In the genomic region with DNA sequence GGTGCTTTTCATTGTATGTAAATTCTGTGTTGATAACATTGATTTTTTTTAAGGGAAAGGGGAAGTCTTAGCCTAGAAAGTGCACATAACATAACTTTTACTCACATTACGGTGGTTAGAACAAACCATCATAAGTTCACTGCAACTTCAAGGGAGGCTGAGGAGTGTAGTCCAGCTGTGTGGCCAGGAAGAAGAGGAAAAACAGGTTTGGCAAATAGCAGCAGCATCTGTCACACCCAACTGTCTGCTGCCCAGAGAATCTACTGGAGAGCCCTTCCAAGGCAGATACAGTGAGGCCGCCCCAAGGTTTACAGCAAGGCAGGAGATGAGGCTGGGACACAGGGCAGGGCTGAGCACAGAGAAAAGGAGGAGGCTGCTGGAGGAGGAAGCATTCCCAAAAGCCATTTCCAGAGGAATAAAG, we compare ENCODE assay signal across 11 cellular contexts.
A peak's percentile ranks its signal among the peaks of the same experiment; 100 is the strongest.
DNase-seq lines count a peak whose midpoint lies in the region; ATAC-seq and TF ChIP-seq lines count a peak whose summit lies in the region.
"Had no signal": no experiment of that assay in that cellular context is flagged by ENCODE, and none has a peak within 500 bp of the region (broad histone marks: within the 10 kb centered on the region; RNA-seq: fewer than 3 reads in every experiment).

No MANE protein-coding gene starts in this region.

- H3K9me3 ChIP-seq in HCT116 (ENCODE audit: control insufficient read depth in 1 of 2, insufficient read depth in 1 of 2, low read depth in 1 of 2, low read length in 2 of 2) (no peaks in the 10 kb centered on the region; a peak in 1 of 4 replicates), prostate gland (no peaks in the 10 kb centered on the region)

- no peaks in the 10 kb centered on the region for H4K20me1 ChIP-seq in HCT116 (ENCODE audit: insufficient read depth)

- TF ChIP-seq CTCF in HCT116 (IDR thresholded peaks at IDR 0.05 in 2 of 3, conservative IDR thresholded peaks at IDR 0.05 in 1 of 3; ENCODE audit: borderline replicate concordance in 1 of 3, insufficient read depth in 1 of 3, low read depth in 2 of 3, low read length in 2 of 3) (no peak), prostate gland (IDR thresholded peaks at IDR 0.05) (no peak)

- POLR2A ChIA-PET in HCT116 (lab: Charles Lee): no interaction called here

- no peaks in the 10 kb centered on the region; the same call in 1 of the 2 replicates for H3K27me3 ChIP-seq in HCT116 (ENCODE audit: insufficient read depth, low read length)
- no peaks in the 10 kb centered on the region for H3K27me3 ChIP-seq in prostate gland (replicated peaks; ENCODE audit: insufficient read depth)

- H3K4me3 ChIP-seq in HCT116 (replicated peaks in 1 of 2; ENCODE audit: low read depth in 1 of 2, low read length in 2 of 2) (peak overlapping the region; percentile 20 to 49), prostate gland (no peak overlapping the region)

- BruUV-seq in HCT116 (replicated peaks; lab: Mats Ljungman, UMichigan): no TSS peak

- H3K36me3 Mint-ChIP-seq in activated naive CD8-positive, alpha-beta T cell treated with anti-CD3 and anti-CD28 coated beads for 36 hours: no peaks in the 10 kb centered on the region
- H3K36me3 Mint-ChIP-seq: CD8-positive, alpha-beta memory T cell had no signal

- H3K27me3 Mint-ChIP-seq in activated naive CD8-positive, alpha-beta T cell treated with anti-CD3 and anti-CD28 coated beads for 36 hours: peaks cover 56% of the 10 kb centered on the region

- H3K36me3 ChIP-seq in HCT116 (ENCODE audit: control insufficient read depth in 1 of 2, insufficient read depth in 2 of 2, low read length in 2 of 2): no peaks in the 10 kb centered on the region
- no peaks in the 10 kb centered on the region for H3K36me3 ChIP-seq in prostate gland

- H3K4me2 ChIP-seq in HCT116 (ENCODE audit: low read length): peak overlapping the region; percentile 90

- TF ChIP-seq POLR2A in HCT116 (IDR thresholded peaks at IDR 0.05; ENCODE audit: borderline replicate concordance, extremely low read depth, insufficient read depth, insufficient read length) (no peak), prostate gland (IDR thresholded peaks at IDR 0.05) (no peak)

- peak overlapping the region; percentile 27 for H3K27ac Mint-ChIP-seq in activated naive CD8-positive, alpha-beta T cell treated with anti-CD3 and anti-CD28 coated beads for 36 hours
- H3K27ac Mint-ChIP-seq: CD8-positive, alpha-beta memory T cell had no signal

- H3K4me3 Mint-ChIP-seq in activated naive CD8-positive, alpha-beta T cell treated with anti-CD3 and anti-CD28 coated beads for 36 hours: peak overlapping the region; percentile 42
- H3K4me3 Mint-ChIP-seq: CD8-positive, alpha-beta memory T cell had no signal

- TF ChIP-seq RAD21 in HCT116 (IDR thresholded peaks at IDR 0.05; ENCODE audit: low read depth): no peak

- RAD21 ChIA-PET in HCT116 (lab: Charles Lee; ENCODE audit: low non-redundant PET in 1 of 2, low total read pairs in 2 of 2, uncharacterized antibody in 2 of 2, unreplicated experiment in 2 of 2): no interaction called here

- H3K27ac ChIP-seq in HCT116 (ENCODE audit: low read depth, low read length): peak overlapping the region; percentile 41
- H3K27ac ChIP-seq in prostate gland: no peak overlapping the region

- H3K79me2 ChIP-seq in HCT116 (ENCODE audit: insufficient read depth, low read length): no peaks in the 10 kb centered on the region

- H3K4me1 ChIP-seq in HCT116 (ENCODE audit: control insufficient read depth in 1 of 2, insufficient read depth in 2 of 2, low read length in 2 of 2): peaks cover 25 to 27% of the 10 kb centered on the region in 2 experiments
- H3K4me1 ChIP-seq in prostate gland (replicated peaks): no peaks in the 10 kb centered on the region

- DNase-seq in COLO668 (lab: John Stamatoyannopoulos, UW; ENCODE audit: unreplicated experiment) (peak; percentile 0), HCT116 (ENCODE audit: low read depth, low spot score) (peak; percentile 61), left colon (no peak), SIG-M5 (lab: John Stamatoyannopoulos, UW) (no peak), sciatic nerve (ENCODE audit: low spot score) (no peak), prostate gland (ENCODE audit: low spot score) (no peak), UCSD-AML1 (lab: John Stamatoyannopoulos, UW; ENCODE audit: unreplicated experiment) (no peak)
- no peak for DNase-seq in activated naive CD8-positive, alpha-beta T cell treated with anti-CD3 and anti-CD28 coated beads for 36 hours
- DNase-seq: CD8-positive, alpha-beta memory T cell; NCI-H82; occipital lobe had no signal

- peaks cover 19% of the 10 kb centered on the region for H3K4me1 Mint-ChIP-seq in activated naive CD8-positive, alpha-beta T cell treated with anti-CD3 and anti-CD28 coated beads for 36 hours

- intact Hi-C loops in HCT116 (cut with micrococcal nuclease) (no loop called here), left colon (cut with DNase I, micrococcal nuclease) (no loop called here), sciatic nerve (cut with DNase I) (loop anchor here (5.0 kb wide), 1 partner anchor 577 kb away; no protein-coding TSS in a partner anchor), prostate gland (cut with DNase I) (no loop called here)

- peak overlapping the region; percentile 67 for H2AFZ ChIP-seq in HCT116 (ENCODE audit: low read depth, low read length, poor library complexity, severe bottlenecking)

- no peaks in the 10 kb centered on the region for H3K9me2 ChIP-seq in HCT116 (ENCODE audit: insufficient read depth)

- ATAC-seq in HCT116: peak; percentile 83
- ATAC-seq in left colon: peak; percentile 62
- no peak for ATAC-seq in sciatic nerve

- WGBS in prostate gland: 7% methylated on average over 2 of the region's 2 CpGs

- H3K9me3 Mint-ChIP-seq in activated naive CD8-positive, alpha-beta T cell treated with anti-CD3 and anti-CD28 coated beads for 36 hours: no peaks in the 10 kb centered on the region

- no peak overlapping the region; the same call in 1 of the 2 replicates for H3K9ac ChIP-seq in HCT116 (ENCODE audit: low read length)

- CTCF ChIA-PET in HCT116 (lab: Charles Lee): no interaction called here

TF ChIP-seq in HCT116, 20 proteins besides CTCF, POLR2A, EP300 and RAD21:
- TF ChIP-seq ZNF274 (IDR thresholded peaks at IDR 0.05; ENCODE audit: low read depth, low read length) (no peak), CBX3 (IDR thresholded peaks at IDR 0.05; ENCODE audit: low read depth) (peak; percentile 51; the same call in 1 of the 2 replicates), FOSL1 (IDR thresholded peaks at IDR 0.05; ENCODE audit: low read depth) (no peak), EZH2phosphoT487 (IDR thresholded peaks at IDR 0.05; ENCODE audit: borderline replicate concordance) (no peak), ELF1 (IDR thresholded peaks at IDR 0.05; ENCODE audit: borderline replicate concordance, low read depth) (no peak), TCF7L2 (IDR thresholded peaks at IDR 0.05; ENCODE audit: borderline replicate concordance, extremely low read depth, insufficient read depth, insufficient read length) (no peak), EZH2 (IDR thresholded peaks at IDR 0.05) (no peak), SIN3A (IDR thresholded peaks at IDR 0.05; ENCODE audit: low read depth) (no peak), YY1 (IDR thresholded peaks at IDR 0.05; ENCODE audit: extremely low read depth, insufficient replicate concordance, low read depth, low read length) (no peak), ZBTB33 (IDR thresholded peaks at IDR 0.05; ENCODE audit: extremely low read depth, insufficient replicate concordance, low read length) (no peak), SP1 (IDR thresholded peaks at IDR 0.05; ENCODE audit: low read depth) (peak; percentile 59)
- TF ChIP-seq, protein P1, sequence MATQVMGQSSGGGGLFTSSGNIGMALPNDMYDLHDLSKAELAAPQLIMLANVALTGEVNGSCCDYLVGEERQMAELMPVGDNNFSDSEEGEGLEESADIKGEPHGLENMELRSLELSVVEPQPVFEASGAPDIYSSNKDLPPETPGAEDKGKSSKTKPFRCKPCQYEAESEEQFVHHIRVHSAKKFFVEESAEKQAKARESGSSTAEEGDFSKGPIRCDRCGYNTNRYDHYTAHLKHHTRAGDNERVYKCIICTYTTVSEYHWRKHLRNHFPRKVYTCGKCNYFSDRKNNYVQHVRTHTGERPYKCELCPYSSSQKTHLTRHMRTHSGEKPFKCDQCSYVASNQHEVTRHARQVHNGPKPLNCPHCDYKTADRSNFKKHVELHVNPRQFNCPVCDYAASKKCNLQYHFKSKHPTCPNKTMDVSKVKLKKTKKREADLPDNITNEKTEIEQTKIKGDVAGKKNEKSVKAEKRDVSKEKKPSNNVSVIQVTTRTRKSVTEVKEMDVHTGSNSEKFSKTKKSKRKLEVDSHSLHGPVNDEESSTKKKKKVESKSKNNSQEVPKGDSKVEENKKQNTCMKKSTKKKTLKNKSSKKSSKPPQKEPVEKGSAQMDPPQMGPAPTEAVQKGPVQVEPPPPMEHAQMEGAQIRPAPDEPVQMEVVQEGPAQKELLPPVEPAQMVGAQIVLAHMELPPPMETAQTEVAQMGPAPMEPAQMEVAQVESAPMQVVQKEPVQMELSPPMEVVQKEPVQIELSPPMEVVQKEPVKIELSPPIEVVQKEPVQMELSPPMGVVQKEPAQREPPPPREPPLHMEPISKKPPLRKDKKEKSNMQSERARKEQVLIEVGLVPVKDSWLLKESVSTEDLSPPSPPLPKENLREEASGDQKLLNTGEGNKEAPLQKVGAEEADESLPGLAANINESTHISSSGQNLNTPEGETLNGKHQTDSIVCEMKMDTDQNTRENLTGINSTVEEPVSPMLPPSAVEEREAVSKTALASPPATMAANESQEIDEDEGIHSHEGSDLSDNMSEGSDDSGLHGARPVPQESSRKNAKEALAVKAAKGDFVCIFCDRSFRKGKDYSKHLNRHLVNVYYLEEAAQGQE (IDR thresholded peaks at IDR 0.05; ENCODE audit: low read depth): no peak
- TF ChIP-seq, protein P2, sequence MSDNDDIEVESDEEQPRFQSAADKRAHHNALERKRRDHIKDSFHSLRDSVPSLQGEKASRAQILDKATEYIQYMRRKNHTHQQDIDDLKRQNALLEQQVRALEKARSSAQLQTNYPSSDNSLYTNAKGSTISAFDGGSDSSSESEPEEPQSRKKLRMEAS (IDR thresholded peaks at IDR 0.05): 0 out of 2 replicates have a peak, but pooled peaks have one; percentile 33

Comparison
In these comparisons a context has a peak if more than half of its experiments do, and no peak if none do; other contexts are left out.
1. DNase-seq: peak in COLO668 (single experiment) and HCT116 (single experiment); none in activated naive CD8-positive, alpha-beta T cell treated with anti-CD3 and anti-CD28 coated beads for 36 hours (single experiment), left colon (0 of 2), SIG-M5 (single experiment), sciatic nerve (single experiment), prostate gland (single experiment) and UCSD-AML1 (single experiment).
2. H3K4me3 ChIP-seq: peak in HCT116 (2 of 2); none in prostate gland (0 of 2).